ENCODE assay signal across 29 cellular contexts in genomic region chr2:130243359-130243758, GRCh38. TPM values are rescaled to one million over a fixed set of nuclear protein-coding genes. Genes with fewer than 3 reads are reported as not detected.
"Had no signal": no experiment of that assay in that cellular context is flagged by ENCODE, and none has a peak within 500 bp of the region (broad histone marks: within the 10 kb centered on the region; RNA-seq: fewer than 3 reads in every experiment).

No MANE protein-coding gene starts in this region.

- FAIRE-seq: keratinocyte, small intestine, urothelium cell line had no signal

- DNase-seq: hippocampal formation; left colon; left lung; lower lobe of right lung; mammary epithelial cell; mesenchymal stem cell; naive thymus-derived CD8-positive, alpha-beta T cell; nucleus accumbens; pancreas; posterior cingulate gyrus; retina; right cardiac atrium; sigmoid colon; small intestine; spleen; stimulated activated CD4-positive, alpha-beta T cell treated with anti-CD3 and anti-CD28 coated beads, Interleukin-4, amount 100 ng/mL, for 24 hours; stimulated activated naive CD4-positive, alpha-beta T cell; tibial artery; trophoblast cell; upper lobe of right lung had no signal

RNA-seq across cellular contexts. Expression of gene TUBA3E, which starts 45.1 kb away (rescaled TPM):
- total RNA-seq: left colon; left lung; liver; lower lobe of right lung; mammary epithelial cell; mucosa of gallbladder; naive thymus-derived CD8-positive, alpha-beta T cell; neural crest cell; osteoblast; pancreas; sigmoid colon; spleen; subcutaneous adipose tissue; suprapubic skin; thoracic aorta; upper lobe of right lung had no signal
